1 cellular context compared by ENCODE assay signal in the genomic region with DNA sequence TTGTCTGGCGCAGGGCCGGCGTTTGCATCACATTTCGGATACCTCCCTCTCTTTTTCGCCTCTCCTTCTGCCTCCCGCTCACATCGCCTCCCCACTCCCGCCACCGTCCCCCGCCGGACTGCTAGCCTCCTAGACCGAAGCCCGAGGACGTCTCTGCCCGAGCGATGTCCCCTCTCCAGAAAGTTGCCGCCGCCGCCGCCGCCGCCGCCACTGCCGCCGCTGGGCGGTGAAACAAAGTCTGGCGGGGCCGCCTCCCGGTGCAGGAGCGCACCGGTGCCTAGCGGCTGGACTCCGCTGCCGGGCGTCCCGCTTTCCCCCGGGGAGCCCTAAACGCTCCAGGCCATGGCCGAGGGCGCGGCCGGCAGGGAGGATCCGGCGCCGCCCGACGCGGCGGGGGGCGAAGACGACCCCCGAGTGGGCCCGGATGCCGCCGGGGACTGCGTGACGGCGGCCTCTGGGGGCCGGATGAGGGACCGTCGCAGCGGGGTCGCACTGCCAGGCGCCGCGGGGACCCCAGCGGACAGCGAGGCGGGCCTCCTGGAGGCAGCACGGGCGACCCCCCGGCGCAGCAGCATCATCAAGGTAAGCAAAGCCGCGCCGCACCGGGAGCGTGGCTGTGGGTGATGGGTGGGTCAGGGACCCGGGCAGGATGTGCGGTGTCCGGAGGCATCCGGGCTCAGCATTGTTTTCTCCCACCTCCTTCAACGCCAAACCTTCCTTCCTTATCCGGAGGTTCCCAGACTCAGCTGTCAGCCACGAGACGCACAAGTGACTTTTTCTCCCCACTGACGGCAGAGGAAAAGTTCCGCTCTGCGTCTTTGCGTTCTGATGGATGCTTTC.
TF ChIP-seq lines count a peak whose summit lies in the region.

No MANE protein-coding gene starts in this region.

TF ChIP-seq in K562, 482 proteins besides CTCF, POLR2A, EP300 and RAD21:
- no peak for TF ChIP-seq JUN (IDR thresholded peaks at IDR 0.05; ENCODE audit: borderline replicate concordance, low read depth, low read length)
- 0 out of 2 replicates have a peak, but pooled peaks have one; percentile 22 for TF ChIP-seq JUN (CRISPR knock-in tag; IDR thresholded peaks at IDR 0.05; ENCODE audit: borderline replicate concordance)
- peak; percentile 69 for TF ChIP-seq POLR2G (IDR thresholded peaks at IDR 0.05; ENCODE audit: low read depth, low read length)
- TF ChIP-seq, protein P1, sequence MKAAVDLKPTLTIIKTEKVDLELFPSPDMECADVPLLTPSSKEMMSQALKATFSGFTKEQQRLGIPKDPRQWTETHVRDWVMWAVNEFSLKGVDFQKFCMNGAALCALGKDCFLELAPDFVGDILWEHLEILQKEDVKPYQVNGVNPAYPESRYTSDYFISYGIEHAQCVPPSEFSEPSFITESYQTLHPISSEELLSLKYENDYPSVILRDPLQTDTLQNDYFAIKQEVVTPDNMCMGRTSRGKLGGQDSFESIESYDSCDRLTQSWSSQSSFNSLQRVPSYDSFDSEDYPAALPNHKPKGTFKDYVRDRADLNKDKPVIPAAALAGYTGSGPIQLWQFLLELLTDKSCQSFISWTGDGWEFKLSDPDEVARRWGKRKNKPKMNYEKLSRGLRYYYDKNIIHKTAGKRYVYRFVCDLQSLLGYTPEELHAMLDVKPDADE (conservative IDR thresholded peaks at IDR 0.05; ENCODE audit: control insufficient read depth, low read depth, low read length) = 0 out of 2 replicates have a peak, but pooled peaks have one; percentile 8
- TF ChIP-seq ZNF79 (CRISPR knock-in tag; IDR thresholded peaks at IDR 0.05; ENCODE audit: low read depth) = no peak
- TF ChIP-seq, protein P2, sequence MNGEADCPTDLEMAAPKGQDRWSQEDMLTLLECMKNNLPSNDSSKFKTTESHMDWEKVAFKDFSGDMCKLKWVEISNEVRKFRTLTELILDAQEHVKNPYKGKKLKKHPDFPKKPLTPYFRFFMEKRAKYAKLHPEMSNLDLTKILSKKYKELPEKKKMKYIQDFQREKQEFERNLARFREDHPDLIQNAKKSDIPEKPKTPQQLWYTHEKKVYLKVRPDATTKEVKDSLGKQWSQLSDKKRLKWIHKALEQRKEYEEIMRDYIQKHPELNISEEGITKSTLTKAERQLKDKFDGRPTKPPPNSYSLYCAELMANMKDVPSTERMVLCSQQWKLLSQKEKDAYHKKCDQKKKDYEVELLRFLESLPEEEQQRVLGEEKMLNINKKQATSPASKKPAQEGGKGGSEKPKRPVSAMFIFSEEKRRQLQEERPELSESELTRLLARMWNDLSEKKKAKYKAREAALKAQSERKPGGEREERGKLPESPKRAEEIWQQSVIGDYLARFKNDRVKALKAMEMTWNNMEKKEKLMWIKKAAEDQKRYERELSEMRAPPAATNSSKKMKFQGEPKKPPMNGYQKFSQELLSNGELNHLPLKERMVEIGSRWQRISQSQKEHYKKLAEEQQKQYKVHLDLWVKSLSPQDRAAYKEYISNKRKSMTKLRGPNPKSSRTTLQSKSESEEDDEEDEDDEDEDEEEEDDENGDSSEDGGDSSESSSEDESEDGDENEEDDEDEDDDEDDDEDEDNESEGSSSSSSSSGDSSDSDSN (IDR thresholded peaks at IDR 0.05; ENCODE audit: borderline replicate concordance in 1 of 2, low read depth in 2 of 2, low read length in 2 of 2) = peak in 1 of 2 experiments; percentile 27; a peak in 1 of 4 replicates
- TF ChIP-seq ZNF311 (CRISPR knock-in tag; IDR thresholded peaks at IDR 0.05) = no peak
- 0 out of 2 replicates have a peak, but pooled peaks have one; percentile 11 for TF ChIP-seq RB1 (IDR thresholded peaks at IDR 0.05; ENCODE audit: low read depth)
- peak; percentile 22; the same call in 1 of the 2 replicates for TF ChIP-seq ZNF121 (CRISPR knock-in tag; conservative IDR thresholded peaks at IDR 0.05)
- TF ChIP-seq ZBTB7A (IDR thresholded peaks at IDR 0.05; ENCODE audit: borderline replicate concordance, control insufficient read depth, low read depth, low read length) = peak; percentile 97
- TF ChIP-seq, protein P3, sequence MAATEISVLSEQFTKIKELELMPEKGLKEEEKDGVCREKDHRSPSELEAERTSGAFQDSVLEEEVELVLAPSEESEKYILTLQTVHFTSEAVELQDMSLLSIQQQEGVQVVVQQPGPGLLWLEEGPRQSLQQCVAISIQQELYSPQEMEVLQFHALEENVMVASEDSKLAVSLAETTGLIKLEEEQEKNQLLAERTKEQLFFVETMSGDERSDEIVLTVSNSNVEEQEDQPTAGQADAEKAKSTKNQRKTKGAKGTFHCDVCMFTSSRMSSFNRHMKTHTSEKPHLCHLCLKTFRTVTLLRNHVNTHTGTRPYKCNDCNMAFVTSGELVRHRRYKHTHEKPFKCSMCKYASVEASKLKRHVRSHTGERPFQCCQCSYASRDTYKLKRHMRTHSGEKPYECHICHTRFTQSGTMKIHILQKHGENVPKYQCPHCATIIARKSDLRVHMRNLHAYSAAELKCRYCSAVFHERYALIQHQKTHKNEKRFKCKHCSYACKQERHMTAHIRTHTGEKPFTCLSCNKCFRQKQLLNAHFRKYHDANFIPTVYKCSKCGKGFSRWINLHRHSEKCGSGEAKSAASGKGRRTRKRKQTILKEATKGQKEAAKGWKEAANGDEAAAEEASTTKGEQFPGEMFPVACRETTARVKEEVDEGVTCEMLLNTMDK (IDR thresholded peaks at IDR 0.05; ENCODE audit: borderline replicate concordance, insufficient read depth, low read depth, low read length, poor library complexity, severe bottlenecking) = peak; percentile 49
- TF ChIP-seq SAP30 (IDR thresholded peaks at IDR 0.05; ENCODE audit: borderline replicate concordance, insufficient read depth, low read depth, low read length, poor library complexity, severe bottlenecking) = peak; percentile 13
- TF ChIP-seq, protein P4, sequence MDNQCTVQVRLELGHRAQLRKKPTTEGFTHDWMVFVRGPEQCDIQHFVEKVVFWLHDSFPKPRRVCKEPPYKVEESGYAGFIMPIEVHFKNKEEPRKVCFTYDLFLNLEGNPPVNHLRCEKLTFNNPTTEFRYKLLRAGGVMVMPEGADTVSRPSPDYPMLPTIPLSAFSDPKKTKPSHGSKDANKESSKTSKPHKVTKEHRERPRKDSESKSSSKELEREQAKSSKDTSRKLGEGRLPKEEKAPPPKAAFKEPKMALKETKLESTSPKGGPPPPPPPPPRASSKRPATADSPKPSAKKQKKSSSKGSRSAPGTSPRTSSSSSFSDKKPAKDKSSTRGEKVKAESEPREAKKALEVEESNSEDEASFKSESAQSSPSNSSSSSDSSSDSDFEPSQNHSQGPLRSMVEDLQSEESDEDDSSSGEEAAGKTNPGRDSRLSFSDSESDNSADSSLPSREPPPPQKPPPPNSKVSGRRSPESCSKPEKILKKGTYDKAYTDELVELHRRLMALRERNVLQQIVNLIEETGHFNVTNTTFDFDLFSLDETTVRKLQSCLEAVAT (IDR thresholded peaks at IDR 0.05) = 0 out of 4 replicates have a peak, but pooled peaks of 1 of the 2 experiments have one; percentile 25
- TF ChIP-seq, protein P5, sequence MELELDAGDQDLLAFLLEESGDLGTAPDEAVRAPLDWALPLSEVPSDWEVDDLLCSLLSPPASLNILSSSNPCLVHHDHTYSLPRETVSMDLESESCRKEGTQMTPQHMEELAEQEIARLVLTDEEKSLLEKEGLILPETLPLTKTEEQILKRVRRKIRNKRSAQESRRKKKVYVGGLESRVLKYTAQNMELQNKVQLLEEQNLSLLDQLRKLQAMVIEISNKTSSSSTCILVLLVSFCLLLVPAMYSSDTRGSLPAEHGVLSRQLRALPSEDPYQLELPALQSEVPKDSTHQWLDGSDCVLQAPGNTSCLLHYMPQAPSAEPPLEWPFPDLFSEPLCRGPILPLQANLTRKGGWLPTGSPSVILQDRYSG (tag; conservative IDR thresholded peaks at IDR 0.05; ENCODE audit: low read depth) = no peak
- no peak for TF ChIP-seq TOE1 (IDR thresholded peaks at IDR 0.05; ENCODE audit: borderline replicate concordance)
- TF ChIP-seq TOE1 (CRISPR knock-in tag; IDR thresholded peaks at IDR 0.05; ENCODE audit: borderline replicate concordance, low read depth) = no peak
- peak; percentile 34; the same call in 1 of the 2 replicates for TF ChIP-seq ZFX (CRISPR knock-in tag; IDR thresholded peaks at IDR 0.05)
- TF ChIP-seq XRCC5 (IDR thresholded peaks at IDR 0.05; ENCODE audit: low read depth, low read length) = no peak
- no peak for TF ChIP-seq ARNT (IDR thresholded peaks at IDR 0.05)
- TF ChIP-seq RBFOX2 (IDR thresholded peaks at IDR 0.05; ENCODE audit: low read depth, low read length) = peak; percentile 80
- TF ChIP-seq, protein P6, sequence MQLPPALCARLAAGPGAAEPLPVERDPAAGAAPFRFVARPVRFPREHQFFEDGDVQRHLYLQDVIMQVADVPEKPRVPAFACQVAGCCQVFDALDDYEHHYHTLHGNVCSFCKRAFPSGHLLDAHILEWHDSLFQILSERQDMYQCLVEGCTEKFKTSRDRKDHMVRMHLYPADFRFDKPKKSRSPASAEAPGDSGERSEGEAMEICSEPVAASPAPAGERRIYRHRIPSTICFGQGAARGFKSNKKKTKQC (CRISPR knock-in tag; IDR thresholded peaks at IDR 0.05) = no peak
- TF ChIP-seq, protein P7, sequence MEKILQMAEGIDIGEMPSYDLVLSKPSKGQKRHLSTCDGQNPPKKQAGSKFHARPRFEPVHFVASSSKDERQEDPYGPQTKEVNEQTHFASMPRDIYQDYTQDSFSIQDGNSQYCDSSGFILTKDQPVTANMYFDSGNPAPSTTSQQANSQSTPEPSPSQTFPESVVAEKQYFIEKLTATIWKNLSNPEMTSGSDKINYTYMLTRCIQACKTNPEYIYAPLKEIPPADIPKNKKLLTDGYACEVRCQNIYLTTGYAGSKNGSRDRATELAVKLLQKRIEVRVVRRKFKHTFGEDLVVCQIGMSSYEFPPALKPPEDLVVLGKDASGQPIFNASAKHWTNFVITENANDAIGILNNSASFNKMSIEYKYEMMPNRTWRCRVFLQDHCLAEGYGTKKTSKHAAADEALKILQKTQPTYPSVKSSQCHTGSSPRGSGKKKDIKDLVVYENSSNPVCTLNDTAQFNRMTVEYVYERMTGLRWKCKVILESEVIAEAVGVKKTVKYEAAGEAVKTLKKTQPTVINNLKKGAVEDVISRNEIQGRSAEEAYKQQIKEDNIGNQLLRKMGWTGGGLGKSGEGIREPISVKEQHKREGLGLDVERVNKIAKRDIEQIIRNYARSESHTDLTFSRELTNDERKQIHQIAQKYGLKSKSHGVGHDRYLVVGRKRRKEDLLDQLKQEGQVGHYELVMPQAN (IDR thresholded peaks at IDR 0.05; ENCODE audit: borderline replicate concordance) = 0 out of 2 replicates have a peak, but pooled peaks have one; percentile 28
- peak; percentile 67 for TF ChIP-seq RBBP5 (IDR thresholded peaks at IDR 0.05; ENCODE audit: borderline replicate concordance, insufficient read depth, low read length, poor library complexity, severe bottlenecking)
- TF ChIP-seq PCBP1 (IDR thresholded peaks at IDR 0.05; ENCODE audit: low read depth, low read length, poor library complexity, severe bottlenecking) = no peak
- 0 out of 2 replicates have a peak, but pooled peaks have one; percentile 18 for TF ChIP-seq MTA3 (IDR thresholded peaks at IDR 0.05; ENCODE audit: borderline replicate concordance)
